ENCODE assay signal across 8 cellular contexts in genomic region chr1:227759345-227760300, GRCh38. TPM values are rescaled to one million over a fixed set of nuclear protein-coding genes. Genes with fewer than 3 reads are reported as not detected.
DNase-seq lines count a peak whose midpoint lies in the region; ATAC-seq and TF ChIP-seq lines count a peak whose summit lies in the region.

No MANE protein-coding gene starts in this region.

- DNase-seq in EH (ENCODE audit: low read depth) = peak; percentile 99
- no peak for DNase-seq in OCI-LY7 (ENCODE audit: low spot score)
- DNase-seq in esophagus muscularis mucosa (ENCODE audit: extremely low spot score) = no peak
- peak; percentile 76 to 82 (median 78) for DNase-seq in ovary
- DNase-seq in effector memory CD8-positive, alpha-beta T cell = no peak
- no peak for DNase-seq in cerebellar nuclear complex (lab: John Stamatoyannopoulos, UW)

- no peaks in the 10 kb centered on the region for H3K27me3 Mint-ChIP-seq in effector memory CD8-positive, alpha-beta T cell

- no peaks in the 10 kb centered on the region for H4K20me1 ChIP-seq in OCI-LY7 (ENCODE audit: insufficient read depth, low read length)

- peaks cover 4% of the 10 kb centered on the region for H3K4me1 ChIP-seq in OCI-LY7 (ENCODE audit: insufficient read depth, low read length, poor library complexity, severe bottlenecking)
- peaks cover 62 to 89% (median 82%) of the 10 kb centered on the region in 4 donors for H3K4me1 ChIP-seq in esophagus muscularis mucosa
- peaks cover 2% of the 10 kb centered on the region for H3K4me1 ChIP-seq in ovary (ENCODE audit: insufficient read depth)

- intact Hi-C loops in OCI-LY7 (cut with micrococcal nuclease; ENCODE audit: unreplicated experiment) (no loop called here), esophagus muscularis mucosa (cut with DNase I) (loop anchor here (10.0 kb wide), 1 partner anchor 325 kb away; the partner anchor contains the start of gene ARF1), ovary (cut with DNase I) (loop anchor here in 1 of 4 donors (10.0 kb wide), 1 partner anchor 185 kb away; the partner anchor contains the start of gene WNT9A)

- H3K36me3 ChIP-seq in OCI-LY7 (ENCODE audit: insufficient read depth, low read length) = peaks cover 75% of the 10 kb centered on the region
- H3K36me3 ChIP-seq in esophagus muscularis mucosa = peaks cover 0 to 40% (median 19%) of the 10 kb centered on the region in 4 donors
- H3K36me3 ChIP-seq in ovary = no peaks in the 10 kb centered on the region

- H3K4me1 Mint-ChIP-seq in effector memory CD8-positive, alpha-beta T cell (ENCODE audit: low read depth in 2 of 2) = peaks cover 36 to 41% of the 10 kb centered on the region in 2 donors

- H3K9me3 ChIP-seq in OCI-LY7 (ENCODE audit: low read length) = no peaks in the 10 kb centered on the region
- H3K9me3 ChIP-seq in esophagus muscularis mucosa = no peaks in the 10 kb centered on the region
- no peaks in the 10 kb centered on the region for H3K9me3 ChIP-seq in ovary

- ATAC-seq in effector memory CD8-positive, alpha-beta T cell (replicated peaks) = no peak
- ATAC-seq in HG03025 (IDR thresholded peaks at IDR 0.05; ENCODE audit: low FRiP score, unreplicated experiment) (no peak), GM18505 (IDR thresholded peaks at IDR 0.05; ENCODE audit: unreplicated experiment) (no peak)

- no peaks in the 10 kb centered on the region for H3K79me2 ChIP-seq in OCI-LY7 (ENCODE audit: insufficient read depth, low read depth, low read length)

- H3K27ac ChIP-seq in OCI-LY7 (ENCODE audit: low read depth, low read length, poor library complexity, severe bottlenecking) (no peak overlapping the region), esophagus muscularis mucosa (replicated peaks in 1 of 4) (peak overlapping the region; percentile 77 to 86 (median 82)), ovary (peak overlapping the region in 1 of 2 donors; percentile 75)

- CTCF ChIA-PET in OCI-LY7 (lab: Charles Lee; ENCODE audit: unreplicated experiment) = no interaction called here

- no peak overlapping the region for H3K27ac Mint-ChIP-seq in effector memory CD8-positive, alpha-beta T cell

- POLR2A ChIA-PET in OCI-LY7 (lab: Charles Lee) = no interaction called here

- TF ChIP-seq CTCF in OCI-LY7 (conservative IDR thresholded peaks at IDR 0.05; ENCODE audit: low read length) (no peak), esophagus muscularis mucosa (IDR thresholded peaks at IDR 0.05) (no peak), ovary (IDR thresholded peaks at IDR 0.05) (no peak)

- H3K9me3 Mint-ChIP-seq in effector memory CD8-positive, alpha-beta T cell = no peaks in the 10 kb centered on the region

- WGBS in esophagus muscularis mucosa = 60% methylated on average over 15 of the region's 15 CpGs
- WGBS in ovary, 3 donors = 50 to 75% (median 52%) methylated on average over 15 of the region's 15 CpGs

- H3K27me3 ChIP-seq in esophagus muscularis mucosa (no peaks in the 10 kb centered on the region), ovary (no peaks in the 10 kb centered on the region)

- no peak overlapping the region for H3K4me3 Mint-ChIP-seq in effector memory CD8-positive, alpha-beta T cell

- H3K4me3 ChIP-seq in OCI-LY7 (ENCODE audit: low read depth, low read length, poor library complexity, severe bottlenecking) (no peak overlapping the region), esophagus muscularis mucosa (no peak overlapping the region), ovary (no peak overlapping the region)

- peaks cover 23% of the 10 kb centered on the region for H3K36me3 Mint-ChIP-seq in effector memory CD8-positive, alpha-beta T cell (ENCODE audit: insufficient read depth)

- H3K9me2 ChIP-seq in OCI-LY7 (ENCODE audit: insufficient read depth, low read length) = no peaks in the 10 kb centered on the region

- BruUV-seq in OCI-LY7 (replicated peaks; lab: Mats Ljungman, UMichigan) = TSS peak; percentile 45

- no peak for TF ChIP-seq POLR2A in esophagus muscularis mucosa (IDR thresholded peaks at IDR 0.05; ENCODE audit: low read depth)
- TF ChIP-seq POLR2A in ovary (IDR thresholded peaks at IDR 0.05) = no peak
- no peak for TF ChIP-seq POLR2A in GM18505 (IDR thresholded peaks at IDR 0.05; ENCODE audit: borderline replicate concordance, extremely low read depth, insufficient read depth, insufficient read length)

- TF ChIP-seq EP300 in esophagus muscularis mucosa (IDR thresholded peaks at IDR 0.05) = no peak
- no peak for TF ChIP-seq EP300 in ovary (IDR thresholded peaks at IDR 0.05)

- no peak overlapping the region for H2AFZ ChIP-seq in OCI-LY7 (ENCODE audit: low read length)

- H3K4me2 ChIP-seq in OCI-LY7 (ENCODE audit: low read length) = no peak overlapping the region

RNA-seq across cellular contexts. Expression of gene SNAP47, which starts 24.4 kb away (rescaled TPM):
- 35.0 and 44.2 TPM in 2 replicates for total RNA-seq in OCI-LY7 (2014; rRNA removed; shearing (Covaris generic))
- 25.2 and 29.8 TPM in 2 replicates for total RNA-seq in OCI-LY7 (2022)
- 10 to 100 TPM; 26.6 to 41.0 (median 38.8) TPM for total RNA-seq in esophagus muscularis mucosa
- 100 to 1,000 TPM in 4 of 7 donors, 10 to 100 TPM in 3; 63.5 to 135 (median 106) TPM for total RNA-seq in ovary
- polyA plus RNA-seq in ovary = 10 to 100 TPM; 43.5 to 74.9 TPM

RNA-seq across cellular contexts. Expression of gene JMJD4, which starts 24.5 kb away (rescaled TPM):
- 37.5 and 41.8 TPM in 2 replicates for total RNA-seq in OCI-LY7 (2014; rRNA removed; shearing (Covaris generic))
- 27.8 and 28.2 TPM in 2 replicates for total RNA-seq in OCI-LY7 (2022)
- 10 to 100 TPM; 10.8 to 18.4 (median 14.2) TPM for total RNA-seq in esophagus muscularis mucosa
- total RNA-seq in ovary = 10 to 100 TPM; 23.9 to 28.9 (median 26.4) TPM
- 10 to 100 TPM in 1 of 2 donors, 1 to 10 TPM in 1; 5.9 to 19.9 TPM for polyA plus RNA-seq in ovary

RNA-seq across cellular contexts. Expression of gene PRSS38, which starts 55.9 kb away (rescaled TPM):
- total RNA-seq in OCI-LY7 (2014; rRNA removed; shearing (Covaris generic)) = not detected in 2 replicates
- total RNA-seq in OCI-LY7 (2022) (not detected in 2 replicates), esophagus muscularis mucosa (not detected), ovary (not detected)
- not detected for polyA plus RNA-seq in ovary

Comparison
In these comparisons a context has a peak if more than half of its experiments do, and no peak if none do; other contexts are left out.
1. DNase-seq: peak in EH (single experiment) and ovary (5 of 5); none in OCI-LY7 (single experiment), esophagus muscularis mucosa (single experiment), effector memory CD8-positive, alpha-beta T cell (0 of 3) and cerebellar nuclear complex (0 of 2).